Comparison of ENCODE assay signal across 2 cellular contexts in the genomic region with DNA sequence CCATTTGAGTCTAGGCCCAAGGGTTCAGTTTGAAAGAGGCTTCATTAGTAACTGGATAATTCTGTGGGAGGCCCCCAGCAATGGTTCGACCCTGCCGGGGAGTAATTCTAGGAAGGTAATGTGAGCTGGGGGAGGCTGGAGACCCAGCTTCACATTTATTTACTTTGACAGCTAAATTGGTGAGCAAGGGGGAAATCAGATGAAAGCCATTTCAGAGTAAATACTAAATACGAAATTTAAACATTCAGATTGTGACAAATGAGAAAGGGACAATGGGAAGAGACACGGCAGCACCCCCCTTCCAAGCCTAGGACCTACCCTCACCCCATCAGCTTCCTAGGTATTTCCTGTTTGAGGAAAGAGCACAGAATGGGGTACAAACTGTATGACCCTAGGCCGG.
A peak's percentile ranks its signal among the peaks of the same experiment; 100 is the strongest.
TF ChIP-seq lines count a peak whose summit lies in the region.

No MANE protein-coding gene starts in this region.

TF ChIP-seq in GM23338, 12 proteins besides CTCF, POLR2A, EP300 and RAD21 (continued from another document):
- TF ChIP-seq, protein P1, sequence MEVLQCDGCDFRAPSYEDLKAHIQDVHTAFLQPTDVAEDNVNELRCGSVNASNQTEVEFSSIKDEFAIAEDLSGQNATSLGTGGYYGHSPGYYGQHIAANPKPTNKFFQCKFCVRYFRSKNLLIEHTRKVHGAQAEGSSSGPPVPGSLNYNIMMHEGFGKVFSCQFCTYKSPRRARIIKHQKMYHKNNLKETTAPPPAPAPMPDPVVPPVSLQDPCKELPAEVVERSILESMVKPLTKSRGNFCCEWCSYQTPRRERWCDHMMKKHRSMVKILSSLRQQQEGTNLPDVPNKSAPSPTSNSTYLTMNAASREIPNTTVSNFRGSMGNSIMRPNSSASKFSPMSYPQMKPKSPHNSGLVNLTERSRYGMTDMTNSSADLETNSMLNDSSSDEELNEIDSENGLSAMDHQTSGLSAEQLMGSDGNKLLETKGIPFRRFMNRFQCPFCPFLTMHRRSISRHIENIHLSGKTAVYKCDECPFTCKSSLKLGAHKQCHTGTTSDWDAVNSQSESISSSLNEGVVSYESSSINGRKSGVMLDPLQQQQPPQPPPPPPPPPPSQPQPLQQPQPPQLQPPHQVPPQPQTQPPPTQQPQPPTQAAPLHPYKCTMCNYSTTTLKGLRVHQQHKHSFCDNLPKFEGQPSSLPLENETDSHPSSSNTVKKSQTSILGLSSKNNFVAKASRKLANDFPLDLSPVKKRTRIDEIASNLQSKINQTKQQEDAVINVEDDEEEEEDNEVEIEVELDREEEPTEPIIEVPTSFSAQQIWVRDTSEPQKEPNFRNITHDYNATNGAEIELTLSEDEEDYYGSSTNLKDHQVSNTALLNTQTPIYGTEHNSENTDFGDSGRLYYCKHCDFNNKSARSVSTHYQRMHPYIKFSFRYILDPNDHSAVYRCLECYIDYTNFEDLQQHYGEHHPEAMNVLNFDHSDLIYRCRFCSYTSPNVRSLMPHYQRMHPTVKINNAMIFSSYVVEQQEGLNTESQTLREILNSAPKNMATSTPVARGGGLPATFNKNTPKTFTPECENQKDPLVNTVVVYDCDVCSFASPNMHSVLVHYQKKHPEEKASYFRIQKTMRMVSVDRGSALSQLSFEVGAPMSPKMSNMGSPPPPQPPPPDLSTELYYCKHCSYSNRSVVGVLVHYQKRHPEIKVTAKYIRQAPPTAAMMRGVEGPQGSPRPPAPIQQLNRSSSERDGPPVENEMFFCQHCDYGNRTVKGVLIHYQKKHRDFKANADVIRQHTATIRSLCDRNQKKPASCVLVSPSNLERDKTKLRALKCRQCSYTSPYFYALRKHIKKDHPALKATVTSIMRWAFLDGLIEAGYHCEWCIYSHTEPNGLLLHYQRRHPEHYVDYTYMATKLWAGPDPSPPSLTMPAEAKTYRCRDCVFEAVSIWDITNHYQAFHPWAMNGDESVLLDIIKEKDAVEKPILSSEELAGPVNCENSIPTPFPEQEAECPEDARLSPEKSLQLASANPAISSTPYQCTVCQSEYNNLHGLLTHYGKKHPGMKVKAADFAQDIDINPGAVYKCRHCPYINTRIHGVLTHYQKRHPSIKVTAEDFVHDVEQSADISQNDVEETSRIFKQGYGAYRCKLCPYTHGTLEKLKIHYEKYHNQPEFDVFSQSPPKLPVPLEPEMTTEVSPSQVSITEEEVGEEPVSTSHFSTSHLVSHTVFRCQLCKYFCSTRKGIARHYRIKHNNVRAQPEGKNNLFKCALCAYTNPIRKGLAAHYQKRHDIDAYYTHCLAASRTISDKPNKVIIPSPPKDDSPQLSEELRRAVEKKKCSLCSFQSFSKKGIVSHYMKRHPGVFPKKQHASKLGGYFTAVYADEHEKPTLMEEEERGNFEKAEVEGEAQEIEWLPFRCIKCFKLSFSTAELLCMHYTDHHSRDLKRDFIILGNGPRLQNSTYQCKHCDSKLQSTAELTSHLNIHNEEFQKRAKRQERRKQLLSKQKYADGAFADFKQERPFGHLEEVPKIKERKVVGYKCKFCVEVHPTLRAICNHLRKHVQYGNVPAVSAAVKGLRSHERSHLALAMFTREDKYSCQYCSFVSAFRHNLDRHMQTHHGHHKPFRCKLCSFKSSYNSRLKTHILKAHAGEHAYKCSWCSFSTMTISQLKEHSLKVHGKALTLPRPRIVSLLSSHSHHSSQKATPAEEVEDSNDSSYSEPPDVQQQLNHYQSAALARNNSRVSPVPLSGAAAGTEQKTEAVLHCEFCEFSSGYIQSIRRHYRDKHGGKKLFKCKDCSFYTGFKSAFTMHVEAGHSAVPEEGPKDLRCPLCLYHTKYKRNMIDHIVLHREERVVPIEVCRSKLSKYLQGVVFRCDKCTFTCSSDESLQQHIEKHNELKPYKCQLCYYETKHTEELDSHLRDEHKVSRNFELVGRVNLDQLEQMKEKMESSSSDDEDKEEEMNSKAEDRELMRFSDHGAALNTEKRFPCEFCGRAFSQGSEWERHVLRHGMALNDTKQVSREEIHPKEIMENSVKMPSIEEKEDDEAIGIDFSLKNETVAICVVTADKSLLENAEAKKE (CRISPR knock-in tag; IDR thresholded peaks at IDR 0.05): no peak
- TF ChIP-seq STAT1 (IDR thresholded peaks at IDR 0.05; ENCODE audit: unreplicated experiment) (no peak), ZNF331 (CRISPR knock-in tag; IDR thresholded peaks at IDR 0.05; ENCODE audit: low read depth) (no peak), POLR2AphosphoS5 (IDR thresholded peaks at IDR 0.05; ENCODE audit: low read depth) (no peak), ZNF114 (CRISPR knock-in tag; IDR thresholded peaks at IDR 0.05) (no peak)
- TF ChIP-seq, protein P2, sequence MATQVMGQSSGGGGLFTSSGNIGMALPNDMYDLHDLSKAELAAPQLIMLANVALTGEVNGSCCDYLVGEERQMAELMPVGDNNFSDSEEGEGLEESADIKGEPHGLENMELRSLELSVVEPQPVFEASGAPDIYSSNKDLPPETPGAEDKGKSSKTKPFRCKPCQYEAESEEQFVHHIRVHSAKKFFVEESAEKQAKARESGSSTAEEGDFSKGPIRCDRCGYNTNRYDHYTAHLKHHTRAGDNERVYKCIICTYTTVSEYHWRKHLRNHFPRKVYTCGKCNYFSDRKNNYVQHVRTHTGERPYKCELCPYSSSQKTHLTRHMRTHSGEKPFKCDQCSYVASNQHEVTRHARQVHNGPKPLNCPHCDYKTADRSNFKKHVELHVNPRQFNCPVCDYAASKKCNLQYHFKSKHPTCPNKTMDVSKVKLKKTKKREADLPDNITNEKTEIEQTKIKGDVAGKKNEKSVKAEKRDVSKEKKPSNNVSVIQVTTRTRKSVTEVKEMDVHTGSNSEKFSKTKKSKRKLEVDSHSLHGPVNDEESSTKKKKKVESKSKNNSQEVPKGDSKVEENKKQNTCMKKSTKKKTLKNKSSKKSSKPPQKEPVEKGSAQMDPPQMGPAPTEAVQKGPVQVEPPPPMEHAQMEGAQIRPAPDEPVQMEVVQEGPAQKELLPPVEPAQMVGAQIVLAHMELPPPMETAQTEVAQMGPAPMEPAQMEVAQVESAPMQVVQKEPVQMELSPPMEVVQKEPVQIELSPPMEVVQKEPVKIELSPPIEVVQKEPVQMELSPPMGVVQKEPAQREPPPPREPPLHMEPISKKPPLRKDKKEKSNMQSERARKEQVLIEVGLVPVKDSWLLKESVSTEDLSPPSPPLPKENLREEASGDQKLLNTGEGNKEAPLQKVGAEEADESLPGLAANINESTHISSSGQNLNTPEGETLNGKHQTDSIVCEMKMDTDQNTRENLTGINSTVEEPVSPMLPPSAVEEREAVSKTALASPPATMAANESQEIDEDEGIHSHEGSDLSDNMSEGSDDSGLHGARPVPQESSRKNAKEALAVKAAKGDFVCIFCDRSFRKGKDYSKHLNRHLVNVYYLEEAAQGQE (IDR thresholded peaks at IDR 0.05; ENCODE audit: unreplicated experiment): no peak
- TF ChIP-seq, protein P3, sequence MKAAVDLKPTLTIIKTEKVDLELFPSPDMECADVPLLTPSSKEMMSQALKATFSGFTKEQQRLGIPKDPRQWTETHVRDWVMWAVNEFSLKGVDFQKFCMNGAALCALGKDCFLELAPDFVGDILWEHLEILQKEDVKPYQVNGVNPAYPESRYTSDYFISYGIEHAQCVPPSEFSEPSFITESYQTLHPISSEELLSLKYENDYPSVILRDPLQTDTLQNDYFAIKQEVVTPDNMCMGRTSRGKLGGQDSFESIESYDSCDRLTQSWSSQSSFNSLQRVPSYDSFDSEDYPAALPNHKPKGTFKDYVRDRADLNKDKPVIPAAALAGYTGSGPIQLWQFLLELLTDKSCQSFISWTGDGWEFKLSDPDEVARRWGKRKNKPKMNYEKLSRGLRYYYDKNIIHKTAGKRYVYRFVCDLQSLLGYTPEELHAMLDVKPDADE (IDR thresholded peaks at IDR 0.05): no peak

TF ChIP-seq in HEK293, 187 proteins besides CTCF, POLR2A, EP300 and RAD21 (continued from another document):
- TF ChIP-seq, protein P4, sequence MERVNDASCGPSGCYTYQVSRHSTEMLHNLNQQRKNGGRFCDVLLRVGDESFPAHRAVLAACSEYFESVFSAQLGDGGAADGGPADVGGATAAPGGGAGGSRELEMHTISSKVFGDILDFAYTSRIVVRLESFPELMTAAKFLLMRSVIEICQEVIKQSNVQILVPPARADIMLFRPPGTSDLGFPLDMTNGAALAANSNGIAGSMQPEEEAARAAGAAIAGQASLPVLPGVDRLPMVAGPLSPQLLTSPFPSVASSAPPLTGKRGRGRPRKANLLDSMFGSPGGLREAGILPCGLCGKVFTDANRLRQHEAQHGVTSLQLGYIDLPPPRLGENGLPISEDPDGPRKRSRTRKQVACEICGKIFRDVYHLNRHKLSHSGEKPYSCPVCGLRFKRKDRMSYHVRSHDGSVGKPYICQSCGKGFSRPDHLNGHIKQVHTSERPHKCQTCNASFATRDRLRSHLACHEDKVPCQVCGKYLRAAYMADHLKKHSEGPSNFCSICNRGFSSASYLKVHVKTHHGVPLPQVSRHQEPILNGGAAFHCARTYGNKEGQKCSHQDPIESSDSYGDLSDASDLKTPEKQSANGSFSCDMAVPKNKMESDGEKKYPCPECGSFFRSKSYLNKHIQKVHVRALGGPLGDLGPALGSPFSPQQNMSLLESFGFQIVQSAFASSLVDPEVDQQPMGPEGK (tag by site-specific recombination; IDR thresholded peaks at IDR 0.05): no peak
- TF ChIP-seq ZNF223 (tag by site-specific recombination; IDR thresholded peaks at IDR 0.05): no peak
- TF ChIP-seq, protein P5, sequence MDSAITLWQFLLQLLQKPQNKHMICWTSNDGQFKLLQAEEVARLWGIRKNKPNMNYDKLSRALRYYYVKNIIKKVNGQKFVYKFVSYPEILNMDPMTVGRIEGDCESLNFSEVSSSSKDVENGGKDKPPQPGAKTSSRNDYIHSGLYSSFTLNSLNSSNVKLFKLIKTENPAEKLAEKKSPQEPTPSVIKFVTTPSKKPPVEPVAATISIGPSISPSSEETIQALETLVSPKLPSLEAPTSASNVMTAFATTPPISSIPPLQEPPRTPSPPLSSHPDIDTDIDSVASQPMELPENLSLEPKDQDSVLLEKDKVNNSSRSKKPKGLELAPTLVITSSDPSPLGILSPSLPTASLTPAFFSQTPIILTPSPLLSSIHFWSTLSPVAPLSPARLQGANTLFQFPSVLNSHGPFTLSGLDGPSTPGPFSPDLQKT (IDR thresholded peaks at IDR 0.05; ENCODE audit: borderline replicate concordance, low read depth, low read length): no peak
- no peak for TF ChIP-seq ZBTB1 (tag by site-specific recombination; IDR thresholded peaks at IDR 0.05)
- no peak for TF ChIP-seq ZNF404 (tag by site-specific recombination; IDR thresholded peaks at IDR 0.05)
- TF ChIP-seq ZNF426 (tag by site-specific recombination; IDR thresholded peaks at IDR 0.05): no peak
- TF ChIP-seq, protein P6, sequence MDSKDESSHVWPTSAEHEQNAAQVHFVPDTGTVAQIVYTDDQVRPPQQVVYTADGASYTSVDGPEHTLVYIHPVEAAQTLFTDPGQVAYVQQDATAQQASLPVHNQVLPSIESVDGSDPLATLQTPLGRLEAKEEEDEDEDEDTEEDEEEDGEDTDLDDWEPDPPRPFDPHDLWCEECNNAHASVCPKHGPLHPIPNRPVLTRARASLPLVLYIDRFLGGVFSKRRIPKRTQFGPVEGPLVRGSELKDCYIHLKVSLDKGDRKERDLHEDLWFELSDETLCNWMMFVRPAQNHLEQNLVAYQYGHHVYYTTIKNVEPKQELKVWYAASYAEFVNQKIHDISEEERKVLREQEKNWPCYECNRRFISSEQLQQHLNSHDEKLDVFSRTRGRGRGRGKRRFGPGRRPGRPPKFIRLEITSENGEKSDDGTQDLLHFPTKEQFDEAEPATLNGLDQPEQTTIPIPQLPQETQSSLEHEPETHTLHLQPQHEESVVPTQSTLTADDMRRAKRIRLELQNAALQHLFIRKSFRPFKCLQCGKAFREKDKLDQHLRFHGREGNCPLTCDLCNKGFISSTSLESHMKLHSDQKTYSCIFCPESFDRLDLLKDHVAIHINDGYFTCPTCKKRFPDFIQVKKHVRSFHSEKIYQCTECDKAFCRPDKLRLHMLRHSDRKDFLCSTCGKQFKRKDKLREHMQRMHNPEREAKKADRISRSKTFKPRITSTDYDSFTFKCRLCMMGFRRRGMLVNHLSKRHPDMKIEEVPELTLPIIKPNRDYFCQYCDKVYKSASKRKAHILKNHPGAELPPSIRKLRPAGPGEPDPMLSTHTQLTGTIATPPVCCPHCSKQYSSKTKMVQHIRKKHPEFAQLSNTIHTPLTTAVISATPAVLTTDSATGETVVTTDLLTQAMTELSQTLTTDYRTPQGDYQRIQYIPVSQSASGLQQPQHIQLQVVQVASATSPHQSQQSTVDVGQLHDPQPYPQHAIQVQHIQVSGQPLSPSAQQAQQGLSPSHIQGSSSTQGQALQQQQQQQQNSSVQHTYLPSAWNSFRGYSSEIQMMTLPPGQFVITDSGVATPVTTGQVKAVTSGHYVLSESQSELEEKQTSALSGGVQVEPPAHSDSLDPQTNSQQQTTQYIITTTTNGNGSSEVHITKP (tag by site-specific recombination; IDR thresholded peaks at IDR 0.05): peak; percentile 94
- TF ChIP-seq IKZF3 (tag by site-specific recombination; IDR thresholded peaks at IDR 0.05): no peak
TF ChIP-seq in HEK293: peak in this region for 2.
